2 cellular contexts compared by ENCODE assay signal in the genomic region with DNA sequence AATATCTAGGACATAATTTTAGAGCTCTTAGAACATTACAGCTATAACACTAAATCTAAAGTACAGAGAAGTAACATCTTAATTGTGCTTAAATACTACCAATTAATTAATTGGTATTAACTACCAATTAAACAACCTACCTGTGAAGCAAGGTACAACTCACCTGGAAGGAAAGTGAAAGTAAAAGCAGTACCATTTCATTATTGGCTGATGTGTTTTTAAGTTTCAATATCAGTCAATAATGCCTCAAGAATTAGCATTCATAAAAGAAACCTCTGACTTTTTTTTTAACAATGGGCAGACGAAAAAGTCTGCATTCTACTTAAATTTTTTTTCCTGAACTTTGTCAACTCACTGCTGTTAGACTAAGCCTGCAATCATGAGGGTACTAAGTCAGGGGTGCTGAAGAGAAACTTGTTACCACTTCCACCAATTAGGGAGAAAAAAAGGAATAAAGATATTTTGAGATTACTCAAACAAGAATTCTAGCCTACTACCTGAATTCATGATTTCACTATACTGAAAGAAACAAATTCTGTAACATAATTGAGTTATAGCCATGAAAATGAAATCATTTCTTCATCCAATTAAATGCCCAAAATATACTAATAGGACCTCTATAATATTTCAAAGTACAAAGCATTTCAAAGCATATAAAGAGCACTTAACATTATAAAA.
TF ChIP-seq lines count a peak whose summit lies in the region.

No MANE protein-coding gene starts in this region.

TF ChIP-seq in liver, 16 proteins besides CTCF, POLR2A, EP300 and RAD21:
- TF ChIP-seq HNF4G (IDR thresholded peaks at IDR 0.05) (no peak), NR2F2 (IDR thresholded peaks at IDR 0.05) (no peak), HNF4A (conservative IDR thresholded peaks at IDR 0.05) (no peak)
- TF ChIP-seq, protein P1, sequence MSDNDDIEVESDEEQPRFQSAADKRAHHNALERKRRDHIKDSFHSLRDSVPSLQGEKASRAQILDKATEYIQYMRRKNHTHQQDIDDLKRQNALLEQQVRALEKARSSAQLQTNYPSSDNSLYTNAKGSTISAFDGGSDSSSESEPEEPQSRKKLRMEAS (IDR thresholded peaks at IDR 0.05) = no peak
TF ChIP-seq in liver: peak in this region for 0.

TF ChIP-seq in HepG2, 621 proteins besides CTCF, POLR2A, EP300 and RAD21:
- TF ChIP-seq PHF20 (CRISPR knock-in tag; IDR thresholded peaks at IDR 0.05) (no peak), ZZZ3 (CRISPR knock-in tag; IDR thresholded peaks at IDR 0.05; ENCODE audit: borderline replicate concordance) (no peak), ZNF446 (CRISPR knock-in tag; IDR thresholded peaks at IDR 0.05) (no peak), U2AF2 (IDR thresholded peaks at IDR 0.05; ENCODE audit: low read depth, low read length) (no peak), KLF6 (CRISPR knock-in tag; IDR thresholded peaks at IDR 0.05) (no peak), PAWR (CRISPR knock-in tag; IDR thresholded peaks at IDR 0.05; ENCODE audit: borderline replicate concordance) (no peak), ZNF672 (CRISPR knock-in tag; IDR thresholded peaks at IDR 0.05) (no peak), RCOR2 (CRISPR knock-in tag; IDR thresholded peaks at IDR 0.05) (no peak), TAF15 (IDR thresholded peaks at IDR 0.05; ENCODE audit: low read depth, low read length, poor library complexity, severe bottlenecking) (no peak), SCMH1 (CRISPR knock-in tag; IDR thresholded peaks at IDR 0.05; ENCODE audit: borderline replicate concordance) (no peak), SMYD3 (CRISPR knock-in tag; IDR thresholded peaks at IDR 0.05) (no peak), ZMYM4 (CRISPR knock-in tag; IDR thresholded peaks at IDR 0.05) (no peak), ZNF556 (CRISPR knock-in tag; IDR thresholded peaks at IDR 0.05; ENCODE audit: borderline replicate concordance) (no peak)
- TF ChIP-seq, protein P2, sequence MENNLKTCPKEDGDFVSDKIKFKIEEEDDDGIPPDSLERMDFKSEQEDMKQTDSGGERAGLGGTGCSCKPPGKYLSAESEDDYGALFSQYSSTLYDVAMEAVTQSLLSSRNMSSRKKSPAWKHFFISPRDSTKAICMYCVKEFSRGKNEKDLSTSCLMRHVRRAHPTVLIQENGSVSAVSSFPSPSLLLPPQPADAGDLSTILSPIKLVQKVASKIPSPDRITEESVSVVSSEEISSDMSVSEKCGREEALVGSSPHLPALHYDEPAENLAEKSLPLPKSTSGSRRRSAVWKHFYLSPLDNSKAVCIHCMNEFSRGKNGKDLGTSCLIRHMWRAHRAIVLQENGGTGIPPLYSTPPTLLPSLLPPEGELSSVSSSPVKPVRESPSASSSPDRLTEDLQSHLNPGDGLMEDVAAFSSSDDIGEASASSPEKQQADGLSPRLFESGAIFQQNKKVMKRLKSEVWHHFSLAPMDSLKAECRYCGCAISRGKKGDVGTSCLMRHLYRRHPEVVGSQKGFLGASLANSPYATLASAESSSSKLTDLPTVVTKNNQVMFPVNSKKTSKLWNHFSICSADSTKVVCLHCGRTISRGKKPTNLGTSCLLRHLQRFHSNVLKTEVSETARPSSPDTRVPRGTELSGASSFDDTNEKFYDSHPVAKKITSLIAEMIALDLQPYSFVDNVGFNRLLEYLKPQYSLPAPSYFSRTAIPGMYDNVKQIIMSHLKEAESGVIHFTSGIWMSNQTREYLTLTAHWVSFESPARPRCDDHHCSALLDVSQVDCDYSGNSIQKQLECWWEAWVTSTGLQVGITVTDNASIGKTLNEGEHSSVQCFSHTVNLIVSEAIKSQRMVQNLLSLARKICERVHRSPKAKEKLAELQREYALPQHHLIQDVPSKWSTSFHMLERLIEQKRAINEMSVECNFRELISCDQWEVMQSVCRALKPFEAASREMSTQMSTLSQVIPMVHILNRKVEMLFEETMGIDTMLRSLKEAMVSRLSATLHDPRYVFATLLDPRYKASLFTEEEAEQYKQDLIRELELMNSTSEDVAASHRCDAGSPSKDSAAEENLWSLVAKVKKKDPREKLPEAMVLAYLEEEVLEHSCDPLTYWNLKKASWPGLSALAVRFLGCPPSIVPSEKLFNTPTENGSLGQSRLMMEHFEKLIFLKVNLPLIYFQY (CRISPR knock-in tag; IDR thresholded peaks at IDR 0.05; ENCODE audit: borderline replicate concordance) = no peak
- TF ChIP-seq, protein P3, sequence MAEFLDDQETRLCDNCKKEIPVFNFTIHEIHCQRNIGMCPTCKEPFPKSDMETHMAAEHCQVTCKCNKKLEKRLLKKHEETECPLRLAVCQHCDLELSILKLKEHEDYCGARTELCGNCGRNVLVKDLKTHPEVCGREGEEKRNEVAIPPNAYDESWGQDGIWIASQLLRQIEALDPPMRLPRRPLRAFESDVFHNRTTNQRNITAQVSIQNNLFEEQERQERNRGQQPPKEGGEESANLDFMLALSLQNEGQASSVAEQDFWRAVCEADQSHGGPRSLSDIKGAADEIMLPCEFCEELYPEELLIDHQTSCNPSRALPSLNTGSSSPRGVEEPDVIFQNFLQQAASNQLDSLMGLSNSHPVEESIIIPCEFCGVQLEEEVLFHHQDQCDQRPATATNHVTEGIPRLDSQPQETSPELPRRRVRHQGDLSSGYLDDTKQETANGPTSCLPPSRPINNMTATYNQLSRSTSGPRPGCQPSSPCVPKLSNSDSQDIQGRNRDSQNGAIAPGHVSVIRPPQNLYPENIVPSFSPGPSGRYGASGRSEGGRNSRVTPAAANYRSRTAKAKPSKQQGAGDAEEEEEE (CRISPR knock-in tag; IDR thresholded peaks at IDR 0.05; ENCODE audit: borderline replicate concordance) = no peak
TF ChIP-seq in HepG2: peak in this region for 0.
